Comparison of ENCODE assay signal across 8 cellular contexts in the genomic region with DNA sequence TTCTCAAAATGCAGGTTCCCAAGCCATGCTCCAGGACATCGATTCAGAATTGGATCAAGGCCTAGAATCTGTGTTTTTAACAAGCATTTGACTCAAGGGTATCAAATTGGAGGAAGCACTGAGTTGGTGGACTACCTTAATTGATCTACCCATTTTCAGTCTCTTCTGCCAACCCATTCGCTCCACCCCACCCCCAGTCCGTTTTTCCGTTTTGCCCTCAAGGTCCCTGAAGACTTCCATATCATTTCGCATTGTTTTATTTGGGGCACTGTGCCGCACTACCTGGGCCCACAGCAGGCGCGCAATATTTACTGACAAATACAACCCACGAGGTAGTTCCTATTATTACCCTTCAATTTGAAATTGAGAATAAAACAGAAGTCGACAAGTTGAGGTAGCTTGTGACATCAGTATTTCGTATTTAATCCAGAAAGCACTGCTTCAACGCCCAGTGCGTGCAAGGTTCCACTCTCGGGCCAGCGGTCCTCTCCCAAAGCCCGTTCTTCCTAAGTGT.
DNase-seq lines count a peak whose midpoint lies in the region; ATAC-seq lines count a peak whose summit lies in the region.

No MANE protein-coding gene starts in this region.

- H3K27me3 ChIP-seq in effector memory CD4-positive, alpha-beta T cell (replicated peaks; ENCODE audit: control insufficient read depth, insufficient read depth, low read length, poor library complexity, severe bottlenecking): no peaks in the 10 kb centered on the region
- no peaks in the 10 kb centered on the region for H3K27me3 ChIP-seq in neuron (ENCODE audit: insufficient read depth, low read length)

- peak overlapping the region; percentile 86 for H3K9ac ChIP-seq in SK-N-MC (ENCODE audit: insufficient read length)

- H3K27ac ChIP-seq in SK-N-MC: peak overlapping the region; percentile 63; the same call in 1 of the 2 replicates
- H3K27ac ChIP-seq in effector memory CD4-positive, alpha-beta T cell (ENCODE audit: insufficient read depth, low read length, poor library complexity, severe bottlenecking): peak overlapping the region; percentile 51

- H3K4me3 ChIP-seq in SK-N-MC (peak overlapping the region; percentile 96), neuron (ENCODE audit: low read length) (peak overlapping the region; percentile 85)
- H3K4me3 ChIP-seq in effector memory CD4-positive, alpha-beta T cell (ENCODE audit: insufficient read depth, low read depth, low read length, poor library complexity, severe bottlenecking): peak overlapping the region; percentile 93

- peak overlapping the region; percentile 94 for H2AFZ ChIP-seq in neuron (ENCODE audit: low read depth, low read length)

- H3K4me1 ChIP-seq in effector memory CD4-positive, alpha-beta T cell (ENCODE audit: control insufficient read depth, insufficient read depth, low read length, poor library complexity, severe bottlenecking): peaks cover 15% of the 10 kb centered on the region
- peaks cover 16% of the 10 kb centered on the region for H3K4me1 ChIP-seq in neuron (ENCODE audit: insufficient read depth, low read length)

- H3K36me3 ChIP-seq in SK-N-MC (ENCODE audit: insufficient read depth, low read length) (0 out of 2 replicates have a peak, but pooled peaks cover 4% of the 10 kb centered on the region), neuron (ENCODE audit: insufficient read depth, low read length) (peaks cover 4% of the 10 kb centered on the region)
- H3K36me3 ChIP-seq in effector memory CD4-positive, alpha-beta T cell (ENCODE audit: control insufficient read depth, insufficient read depth, low read length): no peaks in the 10 kb centered on the region

- peak; percentile 44 for DNase-seq in NCI-H2227 (lab: John Stamatoyannopoulos, UW; ENCODE audit: unreplicated experiment)
- DNase-seq in NCI-H2227 treated with DMSO at 0.1 percent for 48 hours (lab: John Stamatoyannopoulos, UW): no peak
- no peak for DNase-seq in SK-N-MC (ENCODE audit: low read depth, low spot score)
- no peak for DNase-seq in effector memory CD4-positive, alpha-beta T cell
- no peak for DNase-seq in middle frontal gyrus (ENCODE audit: extremely low spot score, low spot score)

- no peaks in the 10 kb centered on the region for H3K9me3 ChIP-seq in SK-N-MC (ENCODE audit: low read depth, low read length)
- H3K9me3 ChIP-seq in effector memory CD4-positive, alpha-beta T cell (ENCODE audit: control insufficient read depth, low read length): no peaks in the 10 kb centered on the region
- no peaks in the 10 kb centered on the region for H3K9me3 ChIP-seq in neuron (ENCODE audit: low read length)

- ATAC-seq in GM19324 (IDR thresholded peaks at IDR 0.05; ENCODE audit: low FRiP score, unreplicated experiment) (no peak), HG03565 (IDR thresholded peaks at IDR 0.05; ENCODE audit: unreplicated experiment) (no peak)
